15 cellular contexts compared by ENCODE assay signal in the genomic region with DNA sequence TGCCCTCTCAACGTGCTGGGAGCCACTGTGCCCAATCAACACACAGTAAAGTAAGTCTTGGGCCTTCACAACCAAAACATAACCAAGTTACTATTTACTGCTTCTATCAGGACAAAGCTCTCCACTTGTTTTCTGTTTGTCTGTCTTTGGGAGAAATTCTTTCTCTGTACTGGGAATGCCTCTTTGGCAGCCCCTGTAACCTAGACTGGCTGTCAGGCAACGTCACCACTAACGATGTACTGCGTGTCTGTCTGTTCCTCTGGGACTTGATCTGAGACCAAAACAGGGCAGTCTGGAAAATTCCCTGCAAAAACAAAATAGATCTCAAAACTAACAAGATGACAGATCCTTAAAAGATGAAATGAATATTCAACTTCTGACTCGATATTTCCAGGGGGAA.
DNase-seq lines count a peak whose midpoint lies in the region; ATAC-seq lines count a peak whose summit lies in the region.
"Had no signal": no experiment of that assay in that cellular context is flagged by ENCODE, and none has a peak within 500 bp of the region (broad histone marks: within the 10 kb centered on the region; RNA-seq: fewer than 3 reads in every experiment).

No MANE protein-coding gene starts in this region.

- H3K36me3 Mint-ChIP-seq in activated naive CD8-positive, alpha-beta T cell, result peaks cover 5% of the 10 kb centered on the region
- H3K36me3 Mint-ChIP-seq in activated naive CD8-positive, alpha-beta T cell treated with anti-CD3 and anti-CD28 coated beads, Interleukin-2, amount 50 U/mL, for 24 hours (ENCODE audit: low read depth), result peaks cover 27% of the 10 kb centered on the region

- H3K27me3 Mint-ChIP-seq in activated naive CD8-positive, alpha-beta T cell, result no peaks in the 10 kb centered on the region
- no peaks in the 10 kb centered on the region for H3K27me3 Mint-ChIP-seq in activated naive CD8-positive, alpha-beta T cell treated with anti-CD3 and anti-CD28 coated beads, Interleukin-2, amount 50 U/mL, for 24 hours
- H3K27me3 Mint-ChIP-seq: naive B cell had no signal

- ATAC-seq in activated naive CD8-positive, alpha-beta T cell treated with anti-CD3 and anti-CD28 coated beads, Interleukin-2, amount 50 U/mL, for 24 hours, result no peak
- ATAC-seq: esophagus mucosa had no signal

- H3K27ac Mint-ChIP-seq in activated naive CD8-positive, alpha-beta T cell, result peak overlapping the region; percentile 41
- no peak overlapping the region for H3K27ac Mint-ChIP-seq in activated naive CD8-positive, alpha-beta T cell treated with anti-CD3 and anti-CD28 coated beads, Interleukin-2, amount 50 U/mL, for 24 hours

- in situ Hi-C loops in KBM-7 (cut with MboI; ENCODE audit: low pct_unique_long_range_greater_than_20kb, low sequenced_read_pairs), result loop anchor here (25.0 kb wide), 1 partner anchor 281 kb away; no protein-coding TSS in a partner anchor

- no peak for DNase-seq in activated naive CD8-positive, alpha-beta T cell treated with anti-CD3 and anti-CD28 coated beads, Interleukin-2, amount 50 U/mL, for 24 hours
- DNase-seq in fibroblast of peridontal ligament (ENCODE audit: extremely low read depth) (peak; percentile 44), posterior vena cava (ENCODE audit: low spot score) (peak; percentile 86), ureter (ENCODE audit: low spot score) (peak; percentile 13), KBM-7 (no peak), DMS114 treated with DMSO at 0.1 percent for 48 hours (lab: John Stamatoyannopoulos, UW; ENCODE audit: unreplicated experiment) (no peak), midbrain (lab: John Stamatoyannopoulos, UW) (no peak)
- DNase-seq: activated T-cell treated with anti-CD3 and anti-CD28 coated beads, Interleukin-2, amount 50 U/mL, for 1 hour; DND-41; naive B cell; NCI-H2107; SK-N-SH; WERI-Rb-1 had no signal

- peaks cover 3% of the 10 kb centered on the region for H3K4me1 Mint-ChIP-seq in activated naive CD8-positive, alpha-beta T cell (ENCODE audit: low read depth)
- peaks cover 3% of the 10 kb centered on the region for H3K4me1 Mint-ChIP-seq in activated naive CD8-positive, alpha-beta T cell treated with anti-CD3 and anti-CD28 coated beads, Interleukin-2, amount 50 U/mL, for 24 hours

- no peaks in the 10 kb centered on the region for H3K9me3 Mint-ChIP-seq in activated naive CD8-positive, alpha-beta T cell (ENCODE audit: low read depth)
- no peaks in the 10 kb centered on the region for H3K9me3 Mint-ChIP-seq in activated naive CD8-positive, alpha-beta T cell treated with anti-CD3 and anti-CD28 coated beads, Interleukin-2, amount 50 U/mL, for 24 hours
- H3K9me3 Mint-ChIP-seq: naive B cell had no signal

- no peak overlapping the region for H3K4me3 Mint-ChIP-seq in activated naive CD8-positive, alpha-beta T cell
- H3K4me3 Mint-ChIP-seq in activated naive CD8-positive, alpha-beta T cell treated with anti-CD3 and anti-CD28 coated beads, Interleukin-2, amount 50 U/mL, for 24 hours, result no peak overlapping the region
- H3K4me3 Mint-ChIP-seq: naive B cell had no signal

- intact Hi-C loops in posterior vena cava (cut with DNase I), result loop anchor here in 1 of 2 donors (5.0 kb wide), 1 partner anchor 111 kb away; a partner anchor contains a TSS

Comparison
In these comparisons a context has a peak if more than half of its experiments do, and no peak if none do; other contexts are left out.
1. DNase-seq: peak in fibroblast of peridontal ligament (single experiment), posterior vena cava (single experiment) and ureter (single experiment); none in activated naive CD8-positive, alpha-beta T cell treated with anti-CD3 and anti-CD28 coated beads, Interleukin-2, amount 50 U/mL, for 24 hours (single experiment), KBM-7 (single experiment), DMS114 treated with DMSO at 0.1 percent for 48 hours (single experiment) and midbrain (single experiment).